Comparison of ENCODE assay signal across 36 cellular contexts in genomic region chr7:90458104-90458503, GRCh38. TPM values are rescaled to one million over a fixed set of nuclear protein-coding genes. Genes with fewer than 3 reads are reported as not detected.
"Had no signal": no experiment of that assay in that cellular context is flagged by ENCODE, and none has a peak within 500 bp of the region (broad histone marks: within the 10 kb centered on the region; RNA-seq: fewer than 3 reads in every experiment).

No MANE protein-coding gene starts in this region.

- H3K9me3 ChIP-seq: adrenal gland, body of pancreas, breast epithelium had no signal

- ATAC-seq: activated CD8-positive, alpha-beta T cell treated with anti-CD3 and anti-CD28 coated beads for 36 hours; activated naive CD4-positive, alpha-beta T cell treated with anti-CD3 and anti-CD28 coated beads, Interleukin-2, amount 50 U/mL, for 72 hours; activated T-cell treated with anti-CD3 and anti-CD28 coated beads, Interleukin-2, amount 50 U/mL, for 4 hours; activated T-cell treated with anti-CD3 and anti-CD28 coated beads, Interleukin-2, amount 50 U/mL, for 72 hours; activated T-helper 17 cell treated with anti-CD3 and anti-CD28 coated beads, Interleukin-2, amount 50 U/mL, for 72 hours; body of pancreas had no signal

- DNase-seq: activated B cell treated with CpG ODN at 0.5 μM for 24 hours; activated CD4-positive, alpha-beta memory T cell treated with anti-CD3 and anti-CD28 coated beads for 36 hours; activated CD4-positive, alpha-beta T cell treated with anti-CD3 and anti-CD28 coated beads for 4 hours; activated CD4-positive, alpha-beta T cell treated with anti-CD3 and anti-CD28 coated beads, Interleukin-2, amount 10 ng/mL, durations not matched to agents 24 days and 14 days; activated CD4-positive, alpha-beta T cell treated with anti-CD3 and anti-CD28 coated beads, Interleukin-2, amount 50 U/mL, for 1 hour; activated CD4-positive, alpha-beta T cell treated with anti-CD3 and anti-CD28 coated beads, Interleukin-2, amount 50 U/mL, for 4 hours; activated CD4-positive, CD25-positive, alpha-beta regulatory T cell treated with anti-CD3 and anti-CD28 coated beads, Interleukin-2, amount 50 U/mL, for 72 hours; activated CD8-positive, alpha-beta memory T cell treated with anti-CD3 and anti-CD28 coated beads, Interleukin-2, amount 50 U/mL, for 4 hours; activated CD8-positive, alpha-beta T cell treated with anti-CD3 and anti-CD28 coated beads for 36 hours; activated effector memory CD4-positive, alpha-beta T cell treated with anti-CD3 and anti-CD28 coated beads, Interleukin-2, amount 50 U/mL, for 16 hours; activated gamma-delta T cell treated with Interleukin-2 at 50 U/mL for 16 hours; activated naive CD4-positive, alpha-beta T cell; activated naive CD4-positive, alpha-beta T cell treated with anti-CD3 and anti-CD28 coated beads for 36 hours; activated naive CD4-positive, alpha-beta T cell treated with anti-CD3 and anti-CD28 coated beads, Interleukin-2, amount 50 U/mL, for 16 hours; activated naive CD8-positive, alpha-beta T cell treated with anti-CD3 and anti-CD28 coated beads for 36 hours; activated T-cell treated with anti-CD3 and anti-CD28 coated beads for 4 hours; activated T-cell treated with anti-CD3 and anti-CD28 coated beads, Interleukin-2, amount 50 U/mL, for 1 hour; activated T-cell treated with anti-CD3 and anti-CD28 coated beads, Interleukin-2, amount 50 U/mL, for 4 hours; activated T-cell treated with anti-CD3 and anti-CD28 coated beads, Interleukin-2, amount 50 U/mL, for 72 hours; adrenal gland; amniotic stem cell; aorta; body of pancreas; brain microvascular endothelial cell; central memory CD4-positive, alpha-beta T cell; T-helper 9 cell had no signal

- H3K36me3 ChIP-seq: adrenal gland, brain microvascular endothelial cell, breast epithelium had no signal

- H3K4me3 ChIP-seq: adrenal gland, body of pancreas, breast epithelium had no signal

- H3K27ac ChIP-seq: adrenal gland, body of pancreas, brain microvascular endothelial cell, breast epithelium had no signal

- H3K4me1 ChIP-seq: breast epithelium had no signal

- FAIRE-seq: astrocyte, colon, TTC549 had no signal

- H3K27me3 ChIP-seq: adrenal gland, body of pancreas, brain microvascular endothelial cell, breast epithelium had no signal

RNA-seq across cellular contexts. Expression of gene PTTG1IP2, which starts 11.3 kb away (rescaled TPM):
- total RNA-seq: activated B cell treated with CpG ODN at 0.5 μM for 24 hours; activated CD4-positive, alpha-beta memory T cell treated with anti-CD3 and anti-CD28 coated beads for 36 hours; activated CD4-positive, alpha-beta T cell treated with anti-CD3 and anti-CD28 coated beads, Interleukin-2, amount 10 ng/mL, durations not matched to agents 24 days and 14 days; activated CD8-positive, alpha-beta memory T cell treated with anti-CD3 and anti-CD28 coated beads for 36 hours; activated CD8-positive, alpha-beta T cell treated with anti-CD3 and anti-CD28 coated beads for 36 hours; activated naive CD4-positive, alpha-beta T cell treated with anti-CD3 and anti-CD28 coated beads for 36 hours; activated naive CD4-positive, alpha-beta T cell treated with anti-CD3 and anti-CD28 coated beads, Interleukin-2, amount 50 U/mL, for 72 hours; activated naive CD8-positive, alpha-beta T cell treated with anti-CD3 and anti-CD28 coated beads for 36 hours; activated T-cell treated with anti-CD3 and anti-CD28 coated beads, Interleukin-2, amount 50 U/mL, for 4 hours; activated T-cell treated with anti-CD3 and anti-CD28 coated beads, Interleukin-2, amount 50 U/mL, for 72 hours; activated T-helper 1 cell treated with anti-CD3 and anti-CD28 coated beads, Interleukin-12 subunit alpha, Interleukin-12 subunit beta, Interleukin-2, Interleukin-4 antibody, amounts not matched to agents 30 ng/mL and 10 ng/mL and 1 ng/mL, durations not matched to agents 14 hours and 24 hours and 36 hours; activated T-helper 17 cell treated with anti-CD3 and anti-CD28 coated beads, Interleukin-2, amount 50 U/mL, for 72 hours; adrenal gland; aorta; astrocyte; body of pancreas; breast epithelium; cardiac septum; cerebellum had no signal
- polyA plus RNA-seq: adrenal gland, aorta had no signal
